In the genomic region with DNA sequence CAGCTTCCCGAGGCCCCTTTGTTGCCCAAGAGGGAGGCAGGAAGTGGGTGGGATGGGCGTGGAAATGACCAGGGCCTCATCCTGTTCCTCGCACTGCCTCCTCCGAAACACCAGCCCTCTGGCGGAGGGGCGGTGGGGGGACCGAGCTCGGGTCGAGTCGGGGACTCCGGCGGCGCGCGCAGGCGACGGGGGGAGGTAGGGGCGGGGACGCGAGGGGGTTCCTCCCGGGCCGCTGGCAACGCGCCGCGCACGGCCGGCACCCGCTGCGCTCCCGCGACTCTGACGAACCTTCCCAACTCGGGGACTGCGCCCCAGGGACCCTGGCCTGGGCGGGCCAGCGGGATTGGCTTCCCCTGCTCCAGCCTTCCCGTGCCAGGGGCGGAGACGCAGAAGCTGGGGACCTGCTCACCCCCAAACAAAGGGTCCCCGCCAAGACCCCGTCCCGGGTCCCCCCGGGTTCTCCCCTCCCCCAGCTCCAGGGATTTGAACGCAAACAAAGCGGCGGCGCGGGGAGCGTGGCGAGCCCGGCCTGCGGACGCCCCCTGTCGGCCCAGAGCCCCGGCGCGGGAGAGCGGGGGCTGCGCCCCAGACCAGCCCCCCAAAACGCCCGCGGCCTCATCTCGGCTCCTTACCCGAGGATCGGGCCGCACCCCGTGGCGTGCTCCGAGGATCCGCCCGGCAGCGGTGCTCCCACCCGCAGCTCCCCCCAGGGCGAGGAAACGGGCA, we compare ENCODE assay signal across 1 cellular context.
TF ChIP-seq lines count a peak whose summit lies in the region.

No MANE protein-coding gene starts in this region.

TF ChIP-seq in WTC11, 78 proteins besides CTCF, POLR2A, EP300 and RAD21 (continued from another document):
- peak; percentile 42; the same call in 1 of the 2 replicates for TF ChIP-seq ZNF281 (CRISPR knock-in tag; IDR thresholded peaks at IDR 0.05)
- peak; percentile 46; the same call in 1 of the 2 replicates for TF ChIP-seq FOXK1 (CRISPR knock-in tag; IDR thresholded peaks at IDR 0.05)
- peak; percentile 37; the same call in 1 of the 2 replicates for TF ChIP-seq FOXP1 (CRISPR knock-in tag; IDR thresholded peaks at IDR 0.05; ENCODE audit: borderline replicate concordance)
- TF ChIP-seq HMGXB4 (CRISPR knock-in tag; IDR thresholded peaks at IDR 0.05) = peak; percentile 77; the same call in 1 of the 2 replicates
- peak; percentile 50 for TF ChIP-seq JUN (CRISPR knock-in tag; IDR thresholded peaks at IDR 0.05)
